Comparison of ENCODE assay signal across 8 cellular contexts in genomic region chr17:36602030-36602737, GRCh38. TPM values are rescaled to one million over a fixed set of nuclear protein-coding genes. Genes with fewer than 3 reads are reported as not detected.
A peak's percentile ranks its signal among the peaks of the same experiment; 100 is the strongest.
DNase-seq lines count a peak whose midpoint lies in the region; ATAC-seq and TF ChIP-seq lines count a peak whose summit lies in the region.

No MANE protein-coding gene starts in this region.

- intact Hi-C loops in breast epithelium (cut with DNase I; ENCODE audit: low total_unique reads): loop anchor here (5.0 kb wide), 1 partner anchor 910 kb away; no protein-coding TSS in a partner anchor

- TF ChIP-seq CTCF in breast epithelium (IDR thresholded peaks at IDR 0.05): no peak

- H3K4me1 ChIP-seq in ACC112 (ENCODE audit: control insufficient read depth, insufficient read depth, low read length, unreplicated experiment) (peaks cover 14% of the 10 kb centered on the region), breast epithelium (peaks cover 3 to 7% of the 10 kb centered on the region in 2 donors)

- peak overlapping the region; percentile 96 for H2AFZ ChIP-seq in ACC112 (ENCODE audit: low read length, unreplicated experiment)

- peaks cover 18% of the 10 kb centered on the region for H3K79me2 ChIP-seq in ACC112 (ENCODE audit: control insufficient read depth, insufficient read depth, low read length, unreplicated experiment)

- peak overlapping the region; percentile 84 to 94 for H3K27ac Mint-ChIP-seq in stimulated activated naive CD8-positive, alpha-beta T cell treated with anti-CD3 and anti-CD28 coated beads, Interleukin-15, amount 100 ng/mL, for 72 hours

- H3K27me3 Mint-ChIP-seq in stimulated activated naive CD8-positive, alpha-beta T cell treated with anti-CD3 and anti-CD28 coated beads, Interleukin-15, amount 100 ng/mL, for 72 hours: no peaks in the 10 kb centered on the region

- peak overlapping the region; percentile 87 to 93 for H3K4me3 Mint-ChIP-seq in stimulated activated naive CD8-positive, alpha-beta T cell treated with anti-CD3 and anti-CD28 coated beads, Interleukin-15, amount 100 ng/mL, for 72 hours

- peak overlapping the region; percentile 63; the same call in 1 of the 2 replicates for H3K27ac ChIP-seq in ACC112 (ENCODE audit: low read depth, low read length)
- peak overlapping the region; percentile 72 to 86 for H3K27ac ChIP-seq in breast epithelium

- no peaks in the 10 kb centered on the region for H3K9me3 Mint-ChIP-seq in stimulated activated naive CD8-positive, alpha-beta T cell treated with anti-CD3 and anti-CD28 coated beads, Interleukin-15, amount 100 ng/mL, for 72 hours

- ATAC-seq in GM21381 (IDR thresholded peaks at IDR 0.05; ENCODE audit: unreplicated experiment) (peak; percentile 8), left lobe of liver (peak; percentile 19)
- peak; percentile 19 for ATAC-seq in stimulated activated naive CD8-positive, alpha-beta T cell treated with anti-CD3 and anti-CD28 coated beads, Interleukin-15, amount 100 ng/mL, for 72 hours

- H3K27me3 ChIP-seq in ACC112 (ENCODE audit: insufficient read depth, low read length) (no peaks in the 10 kb centered on the region), breast epithelium (no peaks in the 10 kb centered on the region)

- H3K4me3 ChIP-seq in ACC112 (ENCODE audit: low read depth, low read length) (peak overlapping the region; percentile 93), breast epithelium (peak overlapping the region; percentile 57 to 92 (median 88))

- no peaks in the 10 kb centered on the region for H3K9me3 ChIP-seq in breast epithelium

- no peak for TF ChIP-seq POLR2A in breast epithelium (IDR thresholded peaks at IDR 0.05)

- DNase-seq in NCI-H774 (lab: John Stamatoyannopoulos, UW): peak; percentile 22
- DNase-seq in breast epithelium (ENCODE audit: low spot score in 2 of 2): peak in 1 of 2 donors; percentile 51
- DNase-seq in left lobe of liver (ENCODE audit: low spot score): no peak
- peak; percentile 29 to 30 for DNase-seq in stimulated activated naive CD8-positive, alpha-beta T cell treated with anti-CD3 and anti-CD28 coated beads, Interleukin-15, amount 100 ng/mL, for 72 hours
- no peak for DNase-seq in NCI-H2227 (lab: John Stamatoyannopoulos, UW; ENCODE audit: unreplicated experiment)
- DNase-seq in DMS153 treated with DMSO at 0.1 percent for 48 hours (lab: John Stamatoyannopoulos, UW; ENCODE audit: unreplicated experiment): no peak

- H3K4me1 Mint-ChIP-seq in stimulated activated naive CD8-positive, alpha-beta T cell treated with anti-CD3 and anti-CD28 coated beads, Interleukin-15, amount 100 ng/mL, for 72 hours: peaks cover 38% of the 10 kb centered on the region

- H3K36me3 ChIP-seq in ACC112 (ENCODE audit: insufficient read depth, low read length): no peaks in the 10 kb centered on the region
- no peaks in the 10 kb centered on the region for H3K36me3 ChIP-seq in breast epithelium

RNA-seq across cellular contexts. Expression of gene MRM1, which starts 0.8 kb away (rescaled TPM):
- total RNA-seq in breast epithelium: 1 to 10 TPM; 4.8 to 7.5 (median 7.2) TPM
- total RNA-seq in left lobe of liver: 6.4 TPM

RNA-seq across cellular contexts. Expression of gene DHRS11, which starts 10.5 kb away (rescaled TPM):
- 10 to 100 TPM; 11.4 to 14.1 (median 11.5) TPM for total RNA-seq in breast epithelium
- total RNA-seq in left lobe of liver: 11.3 TPM

RNA-seq across cellular contexts. Expression of gene GGNBP2, which starts 57.5 kb away (rescaled TPM):
- 10 to 100 TPM; 60.6 to 85.5 (median 84.0) TPM for total RNA-seq in breast epithelium
- 30.1 TPM for total RNA-seq in left lobe of liver

Comparison
In these comparisons a context has a peak if more than half of its experiments do, and no peak if none do; other contexts are left out.
1. DNase-seq: peak in NCI-H774 (single experiment) and stimulated activated naive CD8-positive, alpha-beta T cell treated with anti-CD3 and anti-CD28 coated beads, Interleukin-15, amount 100 ng/mL, for 72 hours (2 of 2); none in left lobe of liver (single experiment), NCI-H2227 (single experiment) and DMS153 treated with DMSO at 0.1 percent for 48 hours (single experiment).
2. Peak in every context shown above with its lines, with median percentiles within 50 percentile points of each other: ATAC-seq.